In genomic region chr5:156631005-156631404, GRCh38 we compare ENCODE assay signal across 27 cellular contexts.
"Had no signal": no experiment of that assay in that cellular context is flagged by ENCODE, and none has a peak within 500 bp of the region (broad histone marks: within the 10 kb centered on the region; RNA-seq: fewer than 3 reads in every experiment).

No MANE protein-coding gene starts in this region.

- H3K27ac ChIP-seq: stomach, suprapubic skin, testis, thoracic aorta, thyroid gland, tibial artery, tibial nerve, transverse colon, upper lobe of left lung, upper lobe of right lung, uterus, vagina had no signal

- FAIRE-seq: urothelium cell line had no signal

- H3K4me1 ChIP-seq: stomach, suprapubic skin, testis, thyroid gland, tibial artery, tibial nerve, transverse colon, upper lobe of left lung, upper lobe of right lung, uterus, vagina had no signal

- H3K4me3 ChIP-seq: stomach, suprapubic skin, testis, thoracic aorta, thyroid gland, tibial artery, tibial nerve, transverse colon, upper lobe of left lung, upper lobe of right lung, uterus, vagina had no signal

- H3K9me3 ChIP-seq: stomach, suprapubic skin, testis, thoracic aorta, thyroid gland, tibial artery, tibial nerve, transverse colon, upper lobe of left lung, upper lobe of right lung, uterus, vagina had no signal

- DNase-seq: stimulated activated CD4-positive, alpha-beta T cell treated with anti-CD3 and anti-CD28 coated beads, Interleukin-2, amount 100 ng/mL, for 48 hours; stimulated activated CD4-positive, alpha-beta T cell treated with anti-CD3 and anti-CD28 coated beads, Interleukin-4, amount 100 ng/mL, for 1 hour; stimulated activated CD4-positive, alpha-beta T cell treated with anti-CD3 and anti-CD28 coated beads, Interleukin-4, amount 100 ng/mL, for 24 hours; stimulated activated CD4-positive, alpha-beta T cell treated with anti-CD3 and anti-CD28 coated beads, Interleukin-4, amount 100 ng/mL, for 4 hours; stimulated activated CD8-positive, alpha-beta memory T cell treated with anti-CD3 and anti-CD28 coated beads, Interleukin-4, amount 100 ng/mL, for 48 hours; stimulated activated naive B cell treated with anti-CD40 and anti-IgM and Interleukin-4, amounts not matched to agents 10 μg/mL and 1 μg/mL and 100 μg/mL, for 72 hours; stimulated activated naive CD4-positive, alpha-beta T cell; stimulated activated naive CD4-positive, alpha-beta T cell treated with Interleukin-2 at 50 U/mL for 16 hours; stimulated activated naive CD8-positive, alpha-beta T cell treated with anti-CD3 and anti-CD28 coated beads, Interleukin-15, amount 100 ng/mL, for 72 hours; stimulated activated naive CD8-positive, alpha-beta T cell treated with anti-CD3 and anti-CD28 coated beads, Interleukin-15, Interleukin-2, amounts not matched to agents 100 U/mL and 50 U/mL, for 24 hours; stomach; substantia nigra; testis; thyroid gland; tibial artery; transverse colon; trophoblast cell; upper lobe of left lung; upper lobe of right lung; uterus had no signal

- H3K36me3 ChIP-seq: stomach, suprapubic skin, thoracic aorta, thyroid gland, tibial nerve, transverse colon, upper lobe of left lung, upper lobe of right lung, uterus, vagina had no signal

- ATAC-seq: stimulated activated effector memory CD8-positive, alpha-beta T cell treated with anti-CD3 and anti-CD28 coated beads, Interleukin-12 subunit alpha, Interleukin-12 subunit beta, amount 100 ng/mL, for 72 hours; stimulated activated memory B cell treated with anti-CD40 and anti-IgM and Interleukin-4, amounts not matched to agents 10 μg/mL and 1 μg/mL and 100 μg/mL, for 72 hours; stimulated activated naive B cell treated with anti-CD40 and anti-IgM and Interleukin-4, amounts not matched to agents 10 μg/mL and 1 μg/mL and 100 μg/mL, for 72 hours; stimulated activated naive CD8-positive, alpha-beta T cell treated with anti-CD3 and anti-CD28 coated beads, Interleukin-15, amount 100 ng/mL, for 72 hours; stimulated activated naive CD8-positive, alpha-beta T cell treated with anti-CD3 and anti-CD28 coated beads, Interleukin-15, Interleukin-2, amounts not matched to agents 100 U/mL and 50 U/mL, for 24 hours; upper lobe of right lung had no signal

- H3K27me3 ChIP-seq: stomach, suprapubic skin, testis, thyroid gland, tibial artery, tibial nerve, transverse colon, upper lobe of left lung, upper lobe of right lung, uterus, vagina had no signal
